Comparison of ENCODE assay signal across 1 cellular context in genomic region chr11:64305075-64305690, GRCh38.
TF ChIP-seq lines count a peak whose summit lies in the region.

Gene ESRRA, plus strand, starts transcription at chr11:64305524. Its CDS starts 1,656 bp downstream, at chr11:64307180.

TF ChIP-seq in HepG2, 621 proteins besides CTCF, POLR2A, EP300 and RAD21 (continued from another document and continues in another):
- peak; percentile 71; the same call in 1 of the 2 replicates for TF ChIP-seq SIN3A (IDR thresholded peaks at IDR 0.05; ENCODE audit: borderline replicate concordance, low read depth, low read length)
- peak; percentile 28 for TF ChIP-seq CREB1 (IDR thresholded peaks at IDR 0.05)
- no peak for TF ChIP-seq CREB1 (CRISPR knock-in tag; IDR thresholded peaks at IDR 0.05)
- TF ChIP-seq GABPA (IDR thresholded peaks at IDR 0.05; ENCODE audit: low read depth, low read length), result no peak
- TF ChIP-seq GABPA (CRISPR knock-in tag; IDR thresholded peaks at IDR 0.05; ENCODE audit: low read depth), result peak; percentile 49; the same call in 1 of the 2 replicates
- no peak for TF ChIP-seq MZF1 (CRISPR knock-in tag; IDR thresholded peaks at IDR 0.05; ENCODE audit: borderline replicate concordance)
- TF ChIP-seq ZNF331 (CRISPR knock-in tag; IDR thresholded peaks at IDR 0.05), result 0 out of 2 replicates have a peak, but pooled peaks have one; percentile 10
- peak; percentile 65; the same call in 1 of the 2 replicates for TF ChIP-seq RXRA (CRISPR knock-in tag; IDR thresholded peaks at IDR 0.05)
- TF ChIP-seq SPEN (CRISPR knock-in tag; IDR thresholded peaks at IDR 0.05; ENCODE audit: low read depth), result peak; percentile 78
- no peak for TF ChIP-seq ZFP91 (CRISPR knock-in tag; IDR thresholded peaks at IDR 0.05; ENCODE audit: borderline replicate concordance)
- TF ChIP-seq SRY (CRISPR knock-in tag; IDR thresholded peaks at IDR 0.05), result no peak
- no peak for TF ChIP-seq TEAD3 (CRISPR knock-in tag; optimal IDR thresholded peaks at IDR 0.05; ENCODE audit: borderline replicate concordance)
- TF ChIP-seq KDM2A (CRISPR knock-in tag; IDR thresholded peaks at IDR 0.05; ENCODE audit: borderline replicate concordance, low read depth), result 0 out of 2 replicates have a peak, but pooled peaks have one; percentile 31
- no peak for TF ChIP-seq NR3C1 (CRISPR knock-in tag; IDR thresholded peaks at IDR 0.05)
- no peak for TF ChIP-seq ZFP36L2 (CRISPR knock-in tag; IDR thresholded peaks at IDR 0.05)
- TF ChIP-seq, protein P1, sequence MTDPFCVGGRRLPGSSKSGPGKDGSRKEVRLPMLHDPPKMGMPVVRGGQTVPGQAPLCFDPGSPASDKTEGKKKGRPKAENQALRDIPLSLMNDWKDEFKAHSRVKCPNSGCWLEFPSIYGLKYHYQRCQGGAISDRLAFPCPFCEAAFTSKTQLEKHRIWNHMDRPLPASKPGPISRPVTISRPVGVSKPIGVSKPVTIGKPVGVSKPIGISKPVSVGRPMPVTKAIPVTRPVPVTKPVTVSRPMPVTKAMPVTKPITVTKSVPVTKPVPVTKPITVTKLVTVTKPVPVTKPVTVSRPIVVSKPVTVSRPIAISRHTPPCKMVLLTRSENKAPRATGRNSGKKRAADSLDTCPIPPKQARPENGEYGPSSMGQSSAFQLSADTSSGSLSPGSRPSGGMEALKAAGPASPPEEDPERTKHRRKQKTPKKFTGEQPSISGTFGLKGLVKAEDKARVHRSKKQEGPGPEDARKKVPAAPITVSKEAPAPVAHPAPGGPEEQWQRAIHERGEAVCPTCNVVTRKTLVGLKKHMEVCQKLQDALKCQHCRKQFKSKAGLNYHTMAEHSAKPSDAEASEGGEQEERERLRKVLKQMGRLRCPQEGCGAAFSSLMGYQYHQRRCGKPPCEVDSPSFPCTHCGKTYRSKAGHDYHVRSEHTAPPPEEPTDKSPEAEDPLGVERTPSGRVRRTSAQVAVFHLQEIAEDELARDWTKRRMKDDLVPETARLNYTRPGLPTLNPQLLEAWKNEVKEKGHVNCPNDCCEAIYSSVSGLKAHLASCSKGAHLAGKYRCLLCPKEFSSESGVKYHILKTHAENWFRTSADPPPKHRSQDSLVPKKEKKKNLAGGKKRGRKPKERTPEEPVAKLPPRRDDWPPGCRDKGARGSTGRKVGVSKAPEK (CRISPR knock-in tag; IDR thresholded peaks at IDR 0.05; ENCODE audit: borderline replicate concordance), result no peak
- TF ChIP-seq, protein P2, sequence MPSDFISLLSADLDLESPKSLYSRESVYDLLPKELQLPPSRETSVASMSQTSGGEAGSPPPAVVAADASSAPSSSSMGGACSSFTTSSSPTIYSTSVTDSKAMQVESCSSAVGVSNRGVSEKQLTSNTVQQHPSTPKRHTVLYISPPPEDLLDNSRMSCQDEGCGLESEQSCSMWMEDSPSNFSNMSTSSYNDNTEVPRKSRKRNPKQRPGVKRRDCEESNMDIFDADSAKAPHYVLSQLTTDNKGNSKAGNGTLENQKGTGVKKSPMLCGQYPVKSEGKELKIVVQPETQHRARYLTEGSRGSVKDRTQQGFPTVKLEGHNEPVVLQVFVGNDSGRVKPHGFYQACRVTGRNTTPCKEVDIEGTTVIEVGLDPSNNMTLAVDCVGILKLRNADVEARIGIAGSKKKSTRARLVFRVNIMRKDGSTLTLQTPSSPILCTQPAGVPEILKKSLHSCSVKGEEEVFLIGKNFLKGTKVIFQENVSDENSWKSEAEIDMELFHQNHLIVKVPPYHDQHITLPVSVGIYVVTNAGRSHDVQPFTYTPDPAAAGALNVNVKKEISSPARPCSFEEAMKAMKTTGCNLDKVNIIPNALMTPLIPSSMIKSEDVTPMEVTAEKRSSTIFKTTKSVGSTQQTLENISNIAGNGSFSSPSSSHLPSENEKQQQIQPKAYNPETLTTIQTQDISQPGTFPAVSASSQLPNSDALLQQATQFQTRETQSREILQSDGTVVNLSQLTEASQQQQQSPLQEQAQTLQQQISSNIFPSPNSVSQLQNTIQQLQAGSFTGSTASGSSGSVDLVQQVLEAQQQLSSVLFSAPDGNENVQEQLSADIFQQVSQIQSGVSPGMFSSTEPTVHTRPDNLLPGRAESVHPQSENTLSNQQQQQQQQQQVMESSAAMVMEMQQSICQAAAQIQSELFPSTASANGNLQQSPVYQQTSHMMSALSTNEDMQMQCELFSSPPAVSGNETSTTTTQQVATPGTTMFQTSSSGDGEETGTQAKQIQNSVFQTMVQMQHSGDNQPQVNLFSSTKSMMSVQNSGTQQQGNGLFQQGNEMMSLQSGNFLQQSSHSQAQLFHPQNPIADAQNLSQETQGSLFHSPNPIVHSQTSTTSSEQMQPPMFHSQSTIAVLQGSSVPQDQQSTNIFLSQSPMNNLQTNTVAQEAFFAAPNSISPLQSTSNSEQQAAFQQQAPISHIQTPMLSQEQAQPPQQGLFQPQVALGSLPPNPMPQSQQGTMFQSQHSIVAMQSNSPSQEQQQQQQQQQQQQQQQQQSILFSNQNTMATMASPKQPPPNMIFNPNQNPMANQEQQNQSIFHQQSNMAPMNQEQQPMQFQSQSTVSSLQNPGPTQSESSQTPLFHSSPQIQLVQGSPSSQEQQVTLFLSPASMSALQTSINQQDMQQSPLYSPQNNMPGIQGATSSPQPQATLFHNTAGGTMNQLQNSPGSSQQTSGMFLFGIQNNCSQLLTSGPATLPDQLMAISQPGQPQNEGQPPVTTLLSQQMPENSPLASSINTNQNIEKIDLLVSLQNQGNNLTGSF (CRISPR knock-in tag; IDR thresholded peaks at IDR 0.05), result no peak
- no peak for TF ChIP-seq ZNF572 (CRISPR knock-in tag; IDR thresholded peaks at IDR 0.05)
- TF ChIP-seq RBFOX2 (IDR thresholded peaks at IDR 0.05; ENCODE audit: low read depth, low read length), result peak; percentile 43
- peak; percentile 85 for TF ChIP-seq HNRNPK (IDR thresholded peaks at IDR 0.05; ENCODE audit: low read depth, low read length, poor library complexity, severe bottlenecking)
- no peak for TF ChIP-seq ATF7-NPFF (CRISPR knock-in tag; IDR thresholded peaks at IDR 0.05; ENCODE audit: low read depth)
- no peak for TF ChIP-seq SMAD9 (CRISPR knock-in tag; IDR thresholded peaks at IDR 0.05)
- no peak for TF ChIP-seq ZNF792 (CRISPR knock-in tag; IDR thresholded peaks at IDR 0.05)
- no peak for TF ChIP-seq BHLHE40 (IDR thresholded peaks at IDR 0.05; ENCODE audit: low read length)
- peak; percentile 11; the same call in 1 of the 2 replicates for TF ChIP-seq HCFC1 (IDR thresholded peaks at IDR 0.05; ENCODE audit: low read depth, low read length)
- TF ChIP-seq ZNF281 (CRISPR knock-in tag; IDR thresholded peaks at IDR 0.05; ENCODE audit: borderline replicate concordance), result peak; percentile 21; the same call in 1 of the 2 replicates
- 0 out of 2 replicates have a peak, but pooled peaks have one; percentile 48 for TF ChIP-seq ERF (CRISPR knock-in tag; IDR thresholded peaks at IDR 0.05)
- 0 out of 2 replicates have a peak, but pooled peaks have one; percentile 5 for TF ChIP-seq ARNTL (CRISPR knock-in tag; IDR thresholded peaks at IDR 0.05)
- no peak for TF ChIP-seq CENPX (CRISPR knock-in tag; IDR thresholded peaks at IDR 0.05)
- no peak for TF ChIP-seq HMGXB3 (CRISPR knock-in tag; IDR thresholded peaks at IDR 0.05; ENCODE audit: borderline replicate concordance)
- 0 out of 2 replicates have a peak, but pooled peaks have one; percentile 33 for TF ChIP-seq TARDBP (CRISPR knock-in tag; IDR thresholded peaks at IDR 0.05)
- TF ChIP-seq STAG1 (CRISPR knock-in tag; IDR thresholded peaks at IDR 0.05), result no peak
- TF ChIP-seq, protein P3, sequence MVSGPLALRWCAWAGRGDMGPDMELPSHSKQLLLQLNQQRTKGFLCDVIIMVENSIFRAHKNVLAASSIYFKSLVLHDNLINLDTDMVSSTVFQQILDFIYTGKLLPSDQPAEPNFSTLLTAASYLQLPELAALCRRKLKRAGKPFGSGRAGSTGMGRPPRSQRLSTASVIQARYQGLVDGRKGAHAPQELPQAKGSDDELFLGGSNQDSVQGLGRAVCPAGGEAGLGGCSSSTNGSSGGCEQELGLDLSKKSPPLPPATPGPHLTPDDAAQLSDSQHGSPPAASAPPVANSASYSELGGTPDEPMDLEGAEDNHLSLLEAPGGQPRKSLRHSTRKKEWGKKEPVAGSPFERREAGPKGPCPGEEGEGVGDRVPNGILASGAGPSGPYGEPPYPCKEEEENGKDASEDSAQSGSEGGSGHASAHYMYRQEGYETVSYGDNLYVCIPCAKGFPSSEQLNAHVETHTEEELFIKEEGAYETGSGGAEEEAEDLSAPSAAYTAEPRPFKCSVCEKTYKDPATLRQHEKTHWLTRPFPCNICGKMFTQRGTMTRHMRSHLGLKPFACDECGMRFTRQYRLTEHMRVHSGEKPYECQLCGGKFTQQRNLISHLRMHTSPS (CRISPR knock-in tag; IDR thresholded peaks at IDR 0.05; ENCODE audit: low read depth), result no peak
- peak; percentile 61 for TF ChIP-seq ZBTB2 (CRISPR knock-in tag; IDR thresholded peaks at IDR 0.05; ENCODE audit: low read depth)
